8 cellular contexts compared by ENCODE assay signal in genomic region chr12:89947437-89948265, GRCh38.
A peak's percentile ranks its signal among the peaks of the same experiment; 100 is the strongest.
DNase-seq lines count a peak whose midpoint lies in the region; ATAC-seq and TF ChIP-seq lines count a peak whose summit lies in the region.

No MANE protein-coding gene starts in this region.

- H3K27ac ChIP-seq in subcutaneous abdominal adipose tissue (ENCODE audit: low read depth, low read length), result peak overlapping the region; percentile 33
- no peak overlapping the region for H3K27ac ChIP-seq in MM.1S (ENCODE audit: low read length)

- H2AFZ ChIP-seq in MM.1S (ENCODE audit: low read length), result no peak overlapping the region

- POLR2A ChIA-PET in activated CD4-positive, alpha-beta memory T cell treated with anti-CD3 and anti-CD28 coated beads for 36 hours (lab: Charles Lee), result interaction anchor here (1.2 kb wide), 1 partner anchor 12 kb away, joined by 4 read pairs; no protein-coding TSS in a partner anchor
- POLR2A ChIA-PET in activated CD4-positive, alpha-beta memory T cell treated with anti-CD3 and anti-CD28 coated beads, Interleukin-2, amount 10 ng/mL, durations not matched to agents 7 days and 5 days (lab: Charles Lee), result interaction anchor here (1.7 kb wide), 1 partner anchor 238 kb away, joined by 9 read pairs; the partner anchor contains the start of gene ATP2B1
- POLR2A ChIA-PET in activated B cell treated with CpG ODN at 0.5 μM for 24 hours (lab: Charles Lee), result interaction anchor here (0.9 to 6.0 kb wide), 6 partner anchors 10 to 238 kb away, joined by 3 to 62 read pairs (median 6); partner anchors contain the start of gene ATP2B1

- H3K4me1 ChIP-seq in subcutaneous abdominal adipose tissue (ENCODE audit: control insufficient read depth in 5 of 5, insufficient read depth in 5 of 5, low read length in 5 of 5), result peaks cover 0 to 22% (median 16%) of the 10 kb centered on the region in 5 donors
- H3K4me1 ChIP-seq in MM.1S (ENCODE audit: low read length), result no peaks in the 10 kb centered on the region

- no peak for TF ChIP-seq CTCF in activated B cell treated with CpG ODN at 0.5 μM for 24 hours (IDR thresholded peaks at IDR 0.05)
- no peak for TF ChIP-seq CTCF in MM.1S (IDR thresholded peaks at IDR 0.05; ENCODE audit: low read length)

- H3K9me2 ChIP-seq in MM.1S (replicated peaks; ENCODE audit: insufficient read depth, low read length), result no peaks in the 10 kb centered on the region

- intact Hi-C loops in activated CD4-positive, alpha-beta memory T cell treated with anti-CD3 and anti-CD28 coated beads for 36 hours (cut with micrococcal nuclease), result loop anchor here (1.0 to 10.0 kb wide), 5 partner anchors 11 to 593 kb away; partner anchors contain the start of genes ATP2B1 and DUSP6
- intact Hi-C loops in activated B cell treated with CpG ODN at 0.5 μM for 24 hours (cut with micrococcal nuclease), result loop anchor here (1.0 kb wide), 1 partner anchor 11 kb away; no protein-coding TSS in a partner anchor

- peak overlapping the region; percentile 58 for H3K27ac Mint-ChIP-seq in activated CD4-positive, alpha-beta memory T cell treated with anti-CD3 and anti-CD28 coated beads for 36 hours
- no peak overlapping the region for H3K27ac Mint-ChIP-seq in activated CD4-positive, alpha-beta memory T cell treated with anti-CD3 and anti-CD28 coated beads, Interleukin-2, amount 10 ng/mL, durations not matched to agents 7 days and 5 days
- peak overlapping the region; percentile 90 for H3K27ac Mint-ChIP-seq in activated B cell treated with CpG ODN at 0.5 μM for 24 hours

- H3K27me3 Mint-ChIP-seq in activated CD4-positive, alpha-beta memory T cell treated with anti-CD3 and anti-CD28 coated beads for 36 hours, result no peaks in the 10 kb centered on the region
- no peaks in the 10 kb centered on the region for H3K27me3 Mint-ChIP-seq in activated CD4-positive, alpha-beta memory T cell treated with anti-CD3 and anti-CD28 coated beads, Interleukin-2, amount 10 ng/mL, durations not matched to agents 7 days and 5 days
- H3K27me3 Mint-ChIP-seq in activated B cell treated with CpG ODN at 0.5 μM for 24 hours, result no peaks in the 10 kb centered on the region

- no peaks in the 10 kb centered on the region for H4K20me1 ChIP-seq in MM.1S (ENCODE audit: insufficient read depth, low read length)

- no peak overlapping the region for H3K4me3 Mint-ChIP-seq in activated CD4-positive, alpha-beta memory T cell treated with anti-CD3 and anti-CD28 coated beads for 36 hours
- H3K4me3 Mint-ChIP-seq in activated CD4-positive, alpha-beta memory T cell treated with anti-CD3 and anti-CD28 coated beads, Interleukin-2, amount 10 ng/mL, durations not matched to agents 7 days and 5 days, result no peak overlapping the region
- peak overlapping the region; percentile 5 for H3K4me3 Mint-ChIP-seq in activated B cell treated with CpG ODN at 0.5 μM for 24 hours

- CTCF ChIA-PET in activated CD4-positive, alpha-beta memory T cell treated with anti-CD3 and anti-CD28 coated beads for 36 hours (lab: Charles Lee), result interaction anchor here (0.7 kb wide), 1 partner anchor 403 kb away, joined by 3 read pairs; no protein-coding TSS in a partner anchor
- CTCF ChIA-PET in activated CD4-positive, alpha-beta memory T cell treated with anti-CD3 and anti-CD28 coated beads, Interleukin-2, amount 10 ng/mL, durations not matched to agents 7 days and 5 days (lab: Charles Lee), result no interaction called here
- CTCF ChIA-PET in activated B cell treated with CpG ODN at 0.5 μM for 24 hours (lab: Charles Lee), result interaction anchor here (1.0 to 2.6 kb wide), 4 partner anchors 20 to 238 kb away, joined by 3 to 10 read pairs (median 4); partner anchors contain the start of gene ATP2B1

- H3K36me3 ChIP-seq in subcutaneous abdominal adipose tissue (ENCODE audit: control insufficient read depth in 5 of 5, insufficient read depth in 5 of 5, low read length in 5 of 5) (no peaks in the 10 kb centered on the region), MM.1S (replicated peaks; ENCODE audit: insufficient read depth, low read length) (no peaks in the 10 kb centered on the region)

- H3K27me3 ChIP-seq in subcutaneous abdominal adipose tissue (ENCODE audit: control insufficient read depth in 5 of 5, insufficient read depth in 4 of 5, low read length in 5 of 5) (no peaks in the 10 kb centered on the region), MM.1S (replicated peaks; ENCODE audit: insufficient read depth, low read length) (no peaks in the 10 kb centered on the region)

- H3K9ac ChIP-seq in subcutaneous abdominal adipose tissue (ENCODE audit: low read length in 5 of 5), result no peak overlapping the region
- H3K9ac ChIP-seq in MM.1S (ENCODE audit: low read length), result no peak overlapping the region

- ATAC-seq in activated B cell treated with CpG ODN at 0.5 μM for 24 hours (ENCODE audit: low read depth) (peak; percentile 8), HG03378 (IDR thresholded peaks at IDR 0.05; ENCODE audit: unreplicated experiment) (no peak)

- no peak overlapping the region for H3K4me2 ChIP-seq in MM.1S (ENCODE audit: low read depth, low read length)

- H3K4me1 Mint-ChIP-seq in activated CD4-positive, alpha-beta memory T cell treated with anti-CD3 and anti-CD28 coated beads for 36 hours (ENCODE audit: low read depth), result peaks cover 60% of the 10 kb centered on the region
- peaks cover 22% of the 10 kb centered on the region for H3K4me1 Mint-ChIP-seq in activated CD4-positive, alpha-beta memory T cell treated with anti-CD3 and anti-CD28 coated beads, Interleukin-2, amount 10 ng/mL, durations not matched to agents 7 days and 5 days
- peaks cover 76% of the 10 kb centered on the region for H3K4me1 Mint-ChIP-seq in activated B cell treated with CpG ODN at 0.5 μM for 24 hours

- H3K9me3 ChIP-seq in subcutaneous abdominal adipose tissue (ENCODE audit: control insufficient read depth in 5 of 5, low read length in 5 of 5), result no peaks in the 10 kb centered on the region
- H3K9me3 ChIP-seq in MM.1S (replicated peaks; ENCODE audit: insufficient read depth, low read length), result no peaks in the 10 kb centered on the region

- DNase-seq in activated CD4-positive, alpha-beta memory T cell treated with anti-CD3 and anti-CD28 coated beads for 36 hours, result no peak
- DNase-seq in activated CD4-positive, alpha-beta memory T cell treated with anti-CD3 and anti-CD28 coated beads, Interleukin-2, amount 10 ng/mL, durations not matched to agents 7 days and 5 days, result no peak
- DNase-seq in activated B cell treated with CpG ODN at 0.5 μM for 24 hours, result no peak
- peak; percentile 37 for DNase-seq in inferior parietal cortex (ENCODE audit: extremely low spot score)
- no peak for DNase-seq in stimulated activated CD4-positive, alpha-beta T cell treated with anti-CD3 and anti-CD28 coated beads, Interleukin-4, amount 100 ng/mL, for 24 hours
- no peak for DNase-seq in MM.1S

- no peaks in the 10 kb centered on the region for H3K36me3 Mint-ChIP-seq in activated CD4-positive, alpha-beta memory T cell treated with anti-CD3 and anti-CD28 coated beads for 36 hours
- no peaks in the 10 kb centered on the region for H3K36me3 Mint-ChIP-seq in activated CD4-positive, alpha-beta memory T cell treated with anti-CD3 and anti-CD28 coated beads, Interleukin-2, amount 10 ng/mL, durations not matched to agents 7 days and 5 days (ENCODE audit: low read depth)
- H3K36me3 Mint-ChIP-seq in activated B cell treated with CpG ODN at 0.5 μM for 24 hours (ENCODE audit: low read depth), result peaks cover 3% of the 10 kb centered on the region

- no peaks in the 10 kb centered on the region for H3K79me2 ChIP-seq in MM.1S (ENCODE audit: low read length)

- no peaks in the 10 kb centered on the region for H3K9me3 Mint-ChIP-seq in activated CD4-positive, alpha-beta memory T cell treated with anti-CD3 and anti-CD28 coated beads for 36 hours
- H3K9me3 Mint-ChIP-seq in activated CD4-positive, alpha-beta memory T cell treated with anti-CD3 and anti-CD28 coated beads, Interleukin-2, amount 10 ng/mL, durations not matched to agents 7 days and 5 days, result no peaks in the 10 kb centered on the region
- no peaks in the 10 kb centered on the region for H3K9me3 Mint-ChIP-seq in activated B cell treated with CpG ODN at 0.5 μM for 24 hours

- H3K4me3 ChIP-seq in subcutaneous abdominal adipose tissue (ENCODE audit: low read depth in 1 of 5, low read length in 5 of 5) (no peak overlapping the region), MM.1S (ENCODE audit: low read length) (no peak overlapping the region)

- H3F3A ChIP-seq in MM.1S (ENCODE audit: insufficient read depth, low read length), result no peaks in the 10 kb centered on the region
